Comparison of ENCODE assay signal across 16 cellular contexts in genomic region chr6:110880651-110881050, GRCh38. TPM values are rescaled to one million over a fixed set of nuclear protein-coding genes. Genes with fewer than 3 reads are reported as not detected.
A peak's percentile ranks its signal among the peaks of the same experiment; 100 is the strongest.
DNase-seq lines count a peak whose midpoint lies in the region; ATAC-seq and TF ChIP-seq lines count a peak whose summit lies in the region.
"Had no signal": no experiment of that assay in that cellular context is flagged by ENCODE, and none has a peak within 500 bp of the region (broad histone marks: within the 10 kb centered on the region; RNA-seq: fewer than 3 reads in every experiment).

No MANE protein-coding gene starts in this region.

- DNase-seq in activated CD8-positive, alpha-beta memory T cell treated with anti-CD3 and anti-CD28 coated beads, Interleukin-2, amount 10 ng/mL, durations not matched to agents 7 days and 5 days, result no peak
- no peak for DNase-seq in activated CD8-positive, alpha-beta memory T cell treated with anti-CD3 and anti-CD28 coated beads for 24 hours
- no peak for DNase-seq in GM23338 (ENCODE audit: low spot score)
- DNase-seq in WTC11 (ENCODE audit: low spot score), result no peak
- no peak for DNase-seq in naive thymus-derived CD8-positive, alpha-beta T cell
- DNase-seq: activated CD8-positive, alpha-beta memory T cell treated with anti-CD3 and anti-CD28 coated beads, Interleukin-2, amount 50 U/mL, for 4 hours; lower lobe of right lung; NCI-H1105; NCI-H2227 treated with DMSO at 0.1 percent for 48 hours; right cardiac atrium; stimulated activated CD4-positive, alpha-beta T cell treated with anti-CD3 and anti-CD28 coated beads, Interleukin-1b, Interleukin-23, amount 100 ng/mL, for 48 hours; tibial artery had no signal

- H3K27ac Mint-ChIP-seq in activated CD8-positive, alpha-beta memory T cell treated with anti-CD3 and anti-CD28 coated beads, Interleukin-2, amount 10 ng/mL, durations not matched to agents 7 days and 5 days, result no peak overlapping the region
- H3K27ac Mint-ChIP-seq in GM23338 (no peak overlapping the region), WTC11 (peak overlapping the region; percentile 96; the same call in 1 of the 2 replicates)
- peak overlapping the region in 3 of 10 donors; percentile 65 to 70 (median 70) for H3K27ac Mint-ChIP-seq in naive thymus-derived CD8-positive, alpha-beta T cell

- peak overlapping the region; percentile 80; the same call in 1 of the 2 replicates for H3K4me3 ChIP-seq in GM23338
- H3K4me3 ChIP-seq: lower lobe of right lung, SJSA1, tibial artery had no signal

- no peak for ATAC-seq in activated CD8-positive, alpha-beta memory T cell treated with anti-CD3 and anti-CD28 coated beads, Interleukin-2, amount 10 ng/mL, durations not matched to agents 7 days and 5 days
- ATAC-seq in GM23338, result no peak
- no peak for ATAC-seq in WTC11
- ATAC-seq in naive thymus-derived CD8-positive, alpha-beta T cell, result no peak
- no peak for ATAC-seq in HG03565 (IDR thresholded peaks at IDR 0.05; ENCODE audit: unreplicated experiment)
- no peak for ATAC-seq in GM19035 (IDR thresholded peaks at IDR 0.05; ENCODE audit: unreplicated experiment)
- no peak for ATAC-seq in GM21786 (IDR thresholded peaks at IDR 0.05; ENCODE audit: unreplicated experiment)
- ATAC-seq: lower lobe of right lung, right cardiac atrium had no signal

- peaks cover 73% of the 10 kb centered on the region for H3K4me1 ChIP-seq in GM23338 (ENCODE audit: insufficient read depth)

- no peaks in the 10 kb centered on the region for H3K9me3 Mint-ChIP-seq in activated CD8-positive, alpha-beta memory T cell treated with anti-CD3 and anti-CD28 coated beads, Interleukin-2, amount 10 ng/mL, durations not matched to agents 7 days and 5 days (ENCODE audit: low read depth)
- no peaks in the 10 kb centered on the region for H3K9me3 Mint-ChIP-seq in GM23338
- no peaks in the 10 kb centered on the region for H3K9me3 Mint-ChIP-seq in WTC11
- H3K9me3 Mint-ChIP-seq in naive thymus-derived CD8-positive, alpha-beta T cell, result no peaks in the 10 kb centered on the region

- H3K27me3 Mint-ChIP-seq in activated CD8-positive, alpha-beta memory T cell treated with anti-CD3 and anti-CD28 coated beads, Interleukin-2, amount 10 ng/mL, durations not matched to agents 7 days and 5 days, result no peaks in the 10 kb centered on the region
- H3K27me3 Mint-ChIP-seq in GM23338 (ENCODE audit: insufficient read depth, low read depth, poor library complexity), result peaks cover 4% of the 10 kb centered on the region
- no peaks in the 10 kb centered on the region for H3K27me3 Mint-ChIP-seq in WTC11 (ENCODE audit: low read depth)
- no peaks in the 10 kb centered on the region for H3K27me3 Mint-ChIP-seq in naive thymus-derived CD8-positive, alpha-beta T cell

- no peaks in the 10 kb centered on the region for H3K9me2 ChIP-seq in GM23338 (ENCODE audit: insufficient read depth)

- H4K20me1 ChIP-seq in GM23338 (replicated peaks; ENCODE audit: insufficient read depth), result peaks cover 81% of the 10 kb centered on the region

- no peak overlapping the region for H2AFZ ChIP-seq in GM23338

- POLR2A ChIA-PET in WTC11 (lab: Charles Lee), result no interaction called here
- POLR2A ChIA-PET in naive thymus-derived CD8-positive, alpha-beta T cell (lab: Charles Lee), result interaction anchor here (1.6 kb wide), 1 partner anchor 198 kb away, joined by 4 read pairs; no protein-coding TSS in a partner anchor

- H3F3A ChIP-seq in GM23338 (replicated peaks; ENCODE audit: low read depth), result no peaks in the 10 kb centered on the region

- no peaks in the 10 kb centered on the region for H3K36me3 ChIP-seq in GM23338 (ENCODE audit: insufficient read depth)
- H3K36me3 ChIP-seq: lower lobe of right lung, tibial artery had no signal

- no peak for TF ChIP-seq CTCF in GM23338 (conservative IDR thresholded peaks at IDR 0.05; ENCODE audit: low read depth in 2 of 2)
- no peak for TF ChIP-seq CTCF in WTC11 (IDR thresholded peaks at IDR 0.05)

- no peak overlapping the region for H3K27ac ChIP-seq in GM23338 (ENCODE audit: low read depth)
- H3K27ac ChIP-seq: lower lobe of right lung, SJSA1, tibial artery had no signal

- CTCF ChIA-PET in activated CD8-positive, alpha-beta memory T cell treated with anti-CD3 and anti-CD28 coated beads, Interleukin-2, amount 10 ng/mL, durations not matched to agents 7 days and 5 days (lab: Charles Lee), result interaction anchor here (5.3 to 8.2 kb wide), 2 partner anchors 65 to 198 kb away, joined by 47 to 83 read pairs; partner anchors contain the start of gene CDK19
- CTCF ChIA-PET in WTC11 (lab: Charles Lee), result interaction anchor here (0.8 kb wide), 1 partner anchor 65 kb away, joined by 3 read pairs; the partner anchor contains the start of gene CDK19

- H3K4me1 Mint-ChIP-seq in activated CD8-positive, alpha-beta memory T cell treated with anti-CD3 and anti-CD28 coated beads, Interleukin-2, amount 10 ng/mL, durations not matched to agents 7 days and 5 days, result peaks cover 81% of the 10 kb centered on the region
- H3K4me1 Mint-ChIP-seq in GM23338, result peaks cover 66% of the 10 kb centered on the region
- H3K4me1 Mint-ChIP-seq in WTC11, result peaks cover 86% of the 10 kb centered on the region
- peaks cover 32 to 93% (median 87%) of the 10 kb centered on the region in 4 donors for H3K4me1 Mint-ChIP-seq in naive thymus-derived CD8-positive, alpha-beta T cell

- H3K27me3 ChIP-seq in GM23338 (ENCODE audit: insufficient read depth), result no peaks in the 10 kb centered on the region
- H3K27me3 ChIP-seq: SJSA1, tibial artery had no signal

- H3K79me2 ChIP-seq in GM23338 (replicated peaks; ENCODE audit: insufficient read depth), result peaks cover 100% of the 10 kb centered on the region

- H3K36me3 Mint-ChIP-seq in activated CD8-positive, alpha-beta memory T cell treated with anti-CD3 and anti-CD28 coated beads, Interleukin-2, amount 10 ng/mL, durations not matched to agents 7 days and 5 days, result peaks cover 30% of the 10 kb centered on the region
- peaks cover 34% of the 10 kb centered on the region for H3K36me3 Mint-ChIP-seq in GM23338 (ENCODE audit: low read depth)
- H3K36me3 Mint-ChIP-seq in WTC11, result 0 out of 2 replicates have a peak, but pooled peaks cover 3% of the 10 kb centered on the region
- peaks cover 0 to 2% (median 0%) of the 10 kb centered on the region in 3 donors for H3K36me3 Mint-ChIP-seq in naive thymus-derived CD8-positive, alpha-beta T cell

- peak overlapping the region; percentile 28 for H3K4me3 Mint-ChIP-seq in activated CD8-positive, alpha-beta memory T cell treated with anti-CD3 and anti-CD28 coated beads, Interleukin-2, amount 10 ng/mL, durations not matched to agents 7 days and 5 days
- H3K4me3 Mint-ChIP-seq in GM23338 (peak overlapping the region; percentile 96; the same call in 2 of the 3 replicates), WTC11 (peak overlapping the region; percentile 84)
- peak overlapping the region in 9 of 10 donors; percentile 26 to 98 (median 83) for H3K4me3 Mint-ChIP-seq in naive thymus-derived CD8-positive, alpha-beta T cell

- H3K4me2 ChIP-seq in GM23338, result peak overlapping the region; percentile 83

TF ChIP-seq in WTC11, 78 proteins besides CTCF, POLR2A, EP300 and RAD21 (continues in another document):
- TF ChIP-seq ZNF425 (CRISPR knock-in tag; conservative IDR thresholded peaks at IDR 0.05), result no peak
- TF ChIP-seq ATF2 (CRISPR knock-in tag; IDR thresholded peaks at IDR 0.05; ENCODE audit: borderline replicate concordance, low read depth), result no peak

RNA-seq across cellular contexts. Expression of gene AMD1, which starts 6.1 kb away (rescaled TPM):
- 10 to 100 TPM; 71.2 to 85.1 TPM for total RNA-seq in activated CD8-positive, alpha-beta memory T cell treated with anti-CD3 and anti-CD28 coated beads, Interleukin-2, amount 10 ng/mL, durations not matched to agents 7 days and 5 days
- 243 and 296 TPM in 2 replicates for total RNA-seq in GM23338 (2014; rRNA removed; shearing (Covaris generic))
- 127 and 136 TPM in 2 replicates for polyA plus RNA-seq in GM23338 (2016; fragmentation: Nextera tagmentation; extraction: Ambion mirVana)
- total RNA-seq in WTC11 (2021), result 90.2 to 122 TPM (median 90.7 TPM) in 3 replicates
- 10 to 100 TPM; 68.0 to 68.1 TPM for total RNA-seq in naive thymus-derived CD8-positive, alpha-beta T cell
- polyA plus RNA-seq in naive thymus-derived CD8-positive, alpha-beta T cell, result 10 to 100 TPM; 35.9 to 45.6 (median 44.7) TPM

Comparison
In these comparisons a context has a peak if more than half of its experiments do, and no peak if none do; other contexts are left out.
1. H3K4me3 Mint-ChIP-seq: peak in every context shown above with its lines; median percentile 96 in GM23338; 84 in WTC11; 83 in naive thymus-derived CD8-positive, alpha-beta T cell; 28 in activated CD8-positive, alpha-beta memory T cell treated with anti-CD3 and anti-CD28 coated beads, Interleukin-2, amount 10 ng/mL, durations not matched to agents 7 days and 5 days.